In the genomic region with DNA sequence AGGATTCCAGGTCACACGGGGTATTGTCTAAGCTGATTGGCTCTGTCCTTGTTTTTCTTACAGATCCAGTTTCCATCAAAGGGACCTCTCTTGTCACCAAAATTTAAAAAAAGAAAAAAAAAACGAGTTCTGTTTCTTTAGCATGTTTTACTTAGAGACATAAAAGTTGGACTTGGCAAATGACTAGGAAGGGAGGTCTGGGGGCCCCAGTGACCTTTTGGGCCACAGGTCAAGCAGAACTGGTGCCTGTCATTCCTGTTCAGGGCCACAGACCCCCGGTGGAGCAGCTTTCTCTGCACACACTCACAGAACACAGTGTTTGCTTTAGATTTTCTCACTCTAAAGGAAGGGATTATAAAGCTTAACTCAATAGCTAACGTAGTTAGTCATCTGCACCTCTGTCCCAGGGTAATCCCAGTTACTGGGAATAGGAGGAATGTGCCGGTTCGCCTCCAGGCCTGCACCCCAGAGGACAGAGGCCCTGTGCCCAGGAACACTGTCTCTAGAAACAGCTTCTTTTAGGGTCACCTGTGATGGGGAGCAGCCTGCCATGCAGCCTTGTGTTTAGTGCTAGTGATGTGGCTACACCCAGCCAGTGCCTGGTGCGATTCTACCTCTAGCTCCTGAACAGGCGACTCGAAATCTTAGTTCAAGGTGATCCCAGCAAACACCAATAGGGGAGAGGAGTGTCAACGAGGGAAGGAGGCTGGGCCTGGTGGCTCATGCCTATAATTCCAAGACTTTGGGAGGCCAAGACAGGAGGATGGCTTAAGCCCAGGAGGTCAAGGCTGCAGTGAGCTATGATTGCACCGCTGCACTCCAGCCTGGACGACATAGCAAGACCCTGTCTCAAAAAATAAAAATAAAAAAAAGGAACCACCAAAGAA, we compare ENCODE assay signal across 1 cellular context.
TF ChIP-seq lines count a peak whose summit lies in the region.

No MANE protein-coding gene starts in this region.

TF ChIP-seq in GM23338, 12 proteins besides CTCF, POLR2A, EP300 and RAD21 (continued from another document):
- TF ChIP-seq, protein P1, sequence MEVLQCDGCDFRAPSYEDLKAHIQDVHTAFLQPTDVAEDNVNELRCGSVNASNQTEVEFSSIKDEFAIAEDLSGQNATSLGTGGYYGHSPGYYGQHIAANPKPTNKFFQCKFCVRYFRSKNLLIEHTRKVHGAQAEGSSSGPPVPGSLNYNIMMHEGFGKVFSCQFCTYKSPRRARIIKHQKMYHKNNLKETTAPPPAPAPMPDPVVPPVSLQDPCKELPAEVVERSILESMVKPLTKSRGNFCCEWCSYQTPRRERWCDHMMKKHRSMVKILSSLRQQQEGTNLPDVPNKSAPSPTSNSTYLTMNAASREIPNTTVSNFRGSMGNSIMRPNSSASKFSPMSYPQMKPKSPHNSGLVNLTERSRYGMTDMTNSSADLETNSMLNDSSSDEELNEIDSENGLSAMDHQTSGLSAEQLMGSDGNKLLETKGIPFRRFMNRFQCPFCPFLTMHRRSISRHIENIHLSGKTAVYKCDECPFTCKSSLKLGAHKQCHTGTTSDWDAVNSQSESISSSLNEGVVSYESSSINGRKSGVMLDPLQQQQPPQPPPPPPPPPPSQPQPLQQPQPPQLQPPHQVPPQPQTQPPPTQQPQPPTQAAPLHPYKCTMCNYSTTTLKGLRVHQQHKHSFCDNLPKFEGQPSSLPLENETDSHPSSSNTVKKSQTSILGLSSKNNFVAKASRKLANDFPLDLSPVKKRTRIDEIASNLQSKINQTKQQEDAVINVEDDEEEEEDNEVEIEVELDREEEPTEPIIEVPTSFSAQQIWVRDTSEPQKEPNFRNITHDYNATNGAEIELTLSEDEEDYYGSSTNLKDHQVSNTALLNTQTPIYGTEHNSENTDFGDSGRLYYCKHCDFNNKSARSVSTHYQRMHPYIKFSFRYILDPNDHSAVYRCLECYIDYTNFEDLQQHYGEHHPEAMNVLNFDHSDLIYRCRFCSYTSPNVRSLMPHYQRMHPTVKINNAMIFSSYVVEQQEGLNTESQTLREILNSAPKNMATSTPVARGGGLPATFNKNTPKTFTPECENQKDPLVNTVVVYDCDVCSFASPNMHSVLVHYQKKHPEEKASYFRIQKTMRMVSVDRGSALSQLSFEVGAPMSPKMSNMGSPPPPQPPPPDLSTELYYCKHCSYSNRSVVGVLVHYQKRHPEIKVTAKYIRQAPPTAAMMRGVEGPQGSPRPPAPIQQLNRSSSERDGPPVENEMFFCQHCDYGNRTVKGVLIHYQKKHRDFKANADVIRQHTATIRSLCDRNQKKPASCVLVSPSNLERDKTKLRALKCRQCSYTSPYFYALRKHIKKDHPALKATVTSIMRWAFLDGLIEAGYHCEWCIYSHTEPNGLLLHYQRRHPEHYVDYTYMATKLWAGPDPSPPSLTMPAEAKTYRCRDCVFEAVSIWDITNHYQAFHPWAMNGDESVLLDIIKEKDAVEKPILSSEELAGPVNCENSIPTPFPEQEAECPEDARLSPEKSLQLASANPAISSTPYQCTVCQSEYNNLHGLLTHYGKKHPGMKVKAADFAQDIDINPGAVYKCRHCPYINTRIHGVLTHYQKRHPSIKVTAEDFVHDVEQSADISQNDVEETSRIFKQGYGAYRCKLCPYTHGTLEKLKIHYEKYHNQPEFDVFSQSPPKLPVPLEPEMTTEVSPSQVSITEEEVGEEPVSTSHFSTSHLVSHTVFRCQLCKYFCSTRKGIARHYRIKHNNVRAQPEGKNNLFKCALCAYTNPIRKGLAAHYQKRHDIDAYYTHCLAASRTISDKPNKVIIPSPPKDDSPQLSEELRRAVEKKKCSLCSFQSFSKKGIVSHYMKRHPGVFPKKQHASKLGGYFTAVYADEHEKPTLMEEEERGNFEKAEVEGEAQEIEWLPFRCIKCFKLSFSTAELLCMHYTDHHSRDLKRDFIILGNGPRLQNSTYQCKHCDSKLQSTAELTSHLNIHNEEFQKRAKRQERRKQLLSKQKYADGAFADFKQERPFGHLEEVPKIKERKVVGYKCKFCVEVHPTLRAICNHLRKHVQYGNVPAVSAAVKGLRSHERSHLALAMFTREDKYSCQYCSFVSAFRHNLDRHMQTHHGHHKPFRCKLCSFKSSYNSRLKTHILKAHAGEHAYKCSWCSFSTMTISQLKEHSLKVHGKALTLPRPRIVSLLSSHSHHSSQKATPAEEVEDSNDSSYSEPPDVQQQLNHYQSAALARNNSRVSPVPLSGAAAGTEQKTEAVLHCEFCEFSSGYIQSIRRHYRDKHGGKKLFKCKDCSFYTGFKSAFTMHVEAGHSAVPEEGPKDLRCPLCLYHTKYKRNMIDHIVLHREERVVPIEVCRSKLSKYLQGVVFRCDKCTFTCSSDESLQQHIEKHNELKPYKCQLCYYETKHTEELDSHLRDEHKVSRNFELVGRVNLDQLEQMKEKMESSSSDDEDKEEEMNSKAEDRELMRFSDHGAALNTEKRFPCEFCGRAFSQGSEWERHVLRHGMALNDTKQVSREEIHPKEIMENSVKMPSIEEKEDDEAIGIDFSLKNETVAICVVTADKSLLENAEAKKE (CRISPR knock-in tag; IDR thresholded peaks at IDR 0.05) = no peak
- TF ChIP-seq ZNF114 (CRISPR knock-in tag; IDR thresholded peaks at IDR 0.05) (no peak), JUNB (IDR thresholded peaks at IDR 0.05; ENCODE audit: unreplicated experiment) (no peak), NANOG (IDR thresholded peaks at IDR 0.05; ENCODE audit: borderline replicate concordance) (no peak), CREB1 (CRISPR knock-in tag; IDR thresholded peaks at IDR 0.05; ENCODE audit: low read depth) (no peak)
